In the genomic region with DNA sequence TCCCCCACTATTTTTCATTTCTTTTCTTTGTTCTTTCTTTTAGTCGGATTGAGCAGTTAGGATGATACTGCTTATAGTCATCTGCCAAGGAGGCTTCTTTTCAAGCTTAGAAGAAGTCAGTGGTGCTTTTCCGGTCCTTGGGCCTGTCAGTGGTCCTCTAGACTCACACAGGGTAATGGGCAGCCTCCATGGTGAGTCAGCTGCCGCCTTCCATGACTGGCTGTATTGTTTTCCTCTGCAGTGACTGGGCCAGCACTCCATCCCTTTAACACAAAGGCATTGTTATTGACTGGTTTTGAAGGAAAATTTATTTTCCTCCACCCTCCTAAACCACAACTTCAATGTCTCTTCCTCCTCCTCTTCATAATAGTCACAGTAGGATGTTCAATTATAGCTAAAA, we compare ENCODE assay signal across 20 cellular contexts. TPM values are rescaled to one million over a fixed set of nuclear protein-coding genes. Genes with fewer than 3 reads are reported as not detected.
A peak's percentile ranks its signal among the peaks of the same experiment; 100 is the strongest.
DNase-seq lines count a peak whose midpoint lies in the region; ATAC-seq, FAIRE-seq and TF ChIP-seq lines count a peak whose summit lies in the region.
"Had no signal": no experiment of that assay in that cellular context is flagged by ENCODE, and none has a peak within 500 bp of the region (broad histone marks: within the 10 kb centered on the region; RNA-seq: fewer than 3 reads in every experiment).

No MANE protein-coding gene starts in this region.

- TF ChIP-seq CTCF in astrocyte (IDR thresholded peaks at IDR 0.05; ENCODE audit: insufficient read depth, low read depth, low read length) (no peak), osteocyte (IDR thresholded peaks at IDR 0.05) (no peak), vagina (IDR thresholded peaks at IDR 0.05) (no peak)

- no peak overlapping the region for H3K4me3 Mint-ChIP-seq in astrocyte (ENCODE audit: unreplicated experiment)
- H3K4me3 Mint-ChIP-seq in osteocyte (ENCODE audit: unreplicated experiment): no peak overlapping the region
- no peak overlapping the region for H3K4me3 Mint-ChIP-seq in stimulated activated memory B cell treated with anti-CD40 and anti-IgM and Interleukin-4, amounts not matched to agents 10 μg/mL and 1 μg/mL and 100 μg/mL, for 72 hours
- H3K4me3 Mint-ChIP-seq: activated CD4-positive, alpha-beta T cell treated with anti-CD3 and anti-CD28 coated beads, Interleukin-2, amount 10 ng/mL, durations not matched to agents 24 days and 14 days; naive thymus-derived CD8-positive, alpha-beta T cell had no signal

- TF ChIP-seq POLR2A in vagina (IDR thresholded peaks at IDR 0.05): no peak

- H3K36me3 Mint-ChIP-seq in astrocyte (ENCODE audit: low read depth, unreplicated experiment): no peaks in the 10 kb centered on the region
- no peaks in the 10 kb centered on the region for H3K36me3 Mint-ChIP-seq in osteocyte (ENCODE audit: unreplicated experiment)
- no peaks in the 10 kb centered on the region for H3K36me3 Mint-ChIP-seq in stimulated activated memory B cell treated with anti-CD40 and anti-IgM and Interleukin-4, amounts not matched to agents 10 μg/mL and 1 μg/mL and 100 μg/mL, for 72 hours
- H3K36me3 Mint-ChIP-seq: naive thymus-derived CD8-positive, alpha-beta T cell had no signal

- H3K4me1 Mint-ChIP-seq in astrocyte (ENCODE audit: low read depth, unreplicated experiment) (peaks cover 21% of the 10 kb centered on the region), osteocyte (ENCODE audit: unreplicated experiment) (no peaks in the 10 kb centered on the region)
- H3K4me1 Mint-ChIP-seq in stimulated activated memory B cell treated with anti-CD40 and anti-IgM and Interleukin-4, amounts not matched to agents 10 μg/mL and 1 μg/mL and 100 μg/mL, for 72 hours: no peaks in the 10 kb centered on the region
- H3K4me1 Mint-ChIP-seq: activated CD4-positive, alpha-beta T cell treated with anti-CD3 and anti-CD28 coated beads, Interleukin-2, amount 10 ng/mL, durations not matched to agents 24 days and 14 days; naive thymus-derived CD8-positive, alpha-beta T cell had no signal

- H3K9me3 Mint-ChIP-seq in astrocyte (ENCODE audit: unreplicated experiment): no peaks in the 10 kb centered on the region
- H3K9me3 Mint-ChIP-seq in osteocyte (ENCODE audit: unreplicated experiment): no peaks in the 10 kb centered on the region
- H3K9me3 Mint-ChIP-seq in stimulated activated memory B cell treated with anti-CD40 and anti-IgM and Interleukin-4, amounts not matched to agents 10 μg/mL and 1 μg/mL and 100 μg/mL, for 72 hours: no peaks in the 10 kb centered on the region
- H3K9me3 Mint-ChIP-seq: activated CD4-positive, alpha-beta T cell treated with anti-CD3 and anti-CD28 coated beads, Interleukin-2, amount 10 ng/mL, durations not matched to agents 24 days and 14 days; naive thymus-derived CD8-positive, alpha-beta T cell had no signal

- no peaks in the 10 kb centered on the region for H4K20me1 ChIP-seq in astrocyte (ENCODE audit: insufficient read depth, low read length)

- no peak overlapping the region for H3K27ac ChIP-seq in astrocyte (ENCODE audit: low read depth, low read length)
- H3K27ac ChIP-seq in vagina: no peak overlapping the region
- H3K27ac ChIP-seq: right atrium auricular region, thyroid gland had no signal

- no peaks in the 10 kb centered on the region for H3K9me3 ChIP-seq in astrocyte (ENCODE audit: insufficient read depth, low read depth, low read length)
- no peaks in the 10 kb centered on the region for H3K9me3 ChIP-seq in vagina
- H3K9me3 ChIP-seq: Caco-2, right atrium auricular region, thyroid gland had no signal

- H3K4me2 ChIP-seq in astrocyte (ENCODE audit: low read length): no peak overlapping the region

- FAIRE-seq in astrocyte (lab: Jason Lieb, UNC): no peak

- no peaks in the 10 kb centered on the region for H3K4me1 ChIP-seq in astrocyte (ENCODE audit: insufficient read depth, low read length)
- H3K4me1 ChIP-seq in vagina: no peaks in the 10 kb centered on the region
- H3K4me1 ChIP-seq: Caco-2, right atrium auricular region, thyroid gland had no signal

- H3K27me3 ChIP-seq in astrocyte (ENCODE audit: insufficient read depth, low read length) (no peaks in the 10 kb centered on the region), vagina (no peaks in the 10 kb centered on the region)
- H3K27me3 ChIP-seq: right atrium auricular region, thyroid gland had no signal

- no peaks in the 10 kb centered on the region for H3K79me2 ChIP-seq in astrocyte (ENCODE audit: insufficient read depth, low read length)

- ATAC-seq in stimulated activated memory B cell treated with anti-CD40 and anti-IgM and Interleukin-4, amounts not matched to agents 10 μg/mL and 1 μg/mL and 100 μg/mL, for 72 hours: no peak
- ATAC-seq: naive thymus-derived CD8-positive, alpha-beta T cell had no signal

- H3K36me3 ChIP-seq in astrocyte (ENCODE audit: insufficient read depth, low read length): no peaks in the 10 kb centered on the region
- no peaks in the 10 kb centered on the region for H3K36me3 ChIP-seq in vagina
- H3K36me3 ChIP-seq: right atrium auricular region, thyroid gland had no signal

- H3K27me3 Mint-ChIP-seq in astrocyte (ENCODE audit: low read depth, unreplicated experiment) (no peaks in the 10 kb centered on the region), osteocyte (ENCODE audit: unreplicated experiment) (no peaks in the 10 kb centered on the region)
- H3K27me3 Mint-ChIP-seq in stimulated activated memory B cell treated with anti-CD40 and anti-IgM and Interleukin-4, amounts not matched to agents 10 μg/mL and 1 μg/mL and 100 μg/mL, for 72 hours: peaks cover 22% of the 10 kb centered on the region

- DNase-seq in Ammon's horn (ENCODE audit: low spot score) (peak; percentile 88), NCI-H146 treated with DMSO at 0.1 percent for 48 hours (lab: John Stamatoyannopoulos, UW; ENCODE audit: unreplicated experiment) (peak; percentile 85), astrocyte (ENCODE audit: low read depth) (no peak), midbrain (lab: John Stamatoyannopoulos, UW) (peak; percentile 80), osteocyte (ENCODE audit: extremely low spot score, unreplicated experiment) (no peak), vagina (ENCODE audit: extremely low spot score in 2 of 2) (no peak), HuH-7.5 (ENCODE audit: low spot score) (no peak)
- DNase-seq: ACHN; activated CD4-positive, alpha-beta T cell treated with anti-CD3 and anti-CD28 coated beads, Interleukin-2, amount 10 ng/mL, durations not matched to agents 24 days and 14 days; activated naive CD4-positive, alpha-beta T cell treated with anti-CD3 and anti-CD28 coated beads, Interleukin-2, amount 50 U/mL, for 16 hours; activated T-cell treated with anti-CD3 and anti-CD28 coated beads for 4 hours; Caco-2; effector memory CD4-positive, alpha-beta T cell; naive thymus-derived CD8-positive, alpha-beta T cell; SHP77 treated with DMSO at 0.1 percent for 48 hours; stimulated activated CD4-positive, alpha-beta T cell treated with anti-CD3 and anti-CD28 coated beads, Interleukin-2, amount 100 ng/mL, for 24 hours; thyroid gland had no signal

- H3K4me3 ChIP-seq in astrocyte (ENCODE audit: insufficient read depth, low read depth, low read length): no peak overlapping the region
- no peak overlapping the region for H3K4me3 ChIP-seq in vagina
- H3K4me3 ChIP-seq: right atrium auricular region, thyroid gland had no signal

- H3K9ac ChIP-seq in astrocyte (ENCODE audit: low read length): no peak overlapping the region

- H2AFZ ChIP-seq in astrocyte (ENCODE audit: low read depth, low read length): no peak overlapping the region

- intact Hi-C loops in vagina (cut with DNase I): no loop called here

- H3K27ac Mint-ChIP-seq in astrocyte (ENCODE audit: unreplicated experiment): peak overlapping the region; percentile 2
- no peak overlapping the region for H3K27ac Mint-ChIP-seq in osteocyte (ENCODE audit: unreplicated experiment)
- H3K27ac Mint-ChIP-seq in stimulated activated memory B cell treated with anti-CD40 and anti-IgM and Interleukin-4, amounts not matched to agents 10 μg/mL and 1 μg/mL and 100 μg/mL, for 72 hours: no peak overlapping the region
- H3K27ac Mint-ChIP-seq: activated CD4-positive, alpha-beta T cell treated with anti-CD3 and anti-CD28 coated beads, Interleukin-2, amount 10 ng/mL, durations not matched to agents 24 days and 14 days had no signal

RNA-seq across cellular contexts. Expression of a gene that starts 47.1 kb away (rescaled TPM):
- not detected in 2 replicates for total RNA-seq in astrocyte
- total RNA-seq in osteocyte: not detected in 2 replicates
- not detected for total RNA-seq in vagina
- total RNA-seq: activated CD4-positive, alpha-beta T cell treated with anti-CD3 and anti-CD28 coated beads, Interleukin-2, amount 10 ng/mL, durations not matched to agents 24 days and 14 days; Caco-2; liver; naive thymus-derived CD8-positive, alpha-beta T cell; right atrium auricular region had no signal

Comparison
In these comparisons a context has a peak if more than half of its experiments do, and no peak if none do; other contexts are left out.
1. DNase-seq: peak in Ammon's horn (single experiment), NCI-H146 treated with DMSO at 0.1 percent for 48 hours (single experiment) and midbrain (single experiment); none in astrocyte (single experiment), osteocyte (single experiment), vagina (0 of 2) and HuH-7.5 (single experiment).